ENCODE assay signal across 31 cellular contexts in the genomic region with DNA sequence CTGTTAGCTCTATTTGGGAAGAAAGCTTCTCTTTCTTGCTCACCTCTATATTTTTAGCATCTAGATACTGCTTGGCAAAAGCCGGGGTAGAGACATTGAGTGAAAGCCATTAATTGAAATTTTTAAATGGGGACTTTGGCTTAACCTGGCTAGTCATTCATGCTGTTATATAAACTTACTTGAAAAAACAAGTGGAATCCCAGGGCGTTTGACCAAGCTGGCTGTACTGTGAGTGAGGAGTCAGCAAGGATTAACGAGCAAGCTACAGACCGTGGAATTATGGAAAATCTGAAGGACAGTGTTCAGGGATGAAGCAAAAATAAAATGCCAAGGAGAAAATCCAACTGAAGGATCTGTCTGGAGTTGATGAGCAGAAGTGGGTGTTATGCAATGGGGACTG.
"Had no signal": no experiment of that assay in that cellular context is flagged by ENCODE, and none has a peak within 500 bp of the region (broad histone marks: within the 10 kb centered on the region; RNA-seq: fewer than 3 reads in every experiment).

No MANE protein-coding gene starts in this region.

- H3K36me3 Mint-ChIP-seq: activated naive CD4-positive, alpha-beta T cell treated with anti-CD3 and anti-CD28 coated beads, Interleukin-2, amount 50 U/mL, for 24 hours; activated naive CD8-positive, alpha-beta T cell treated with anti-CD3 and anti-CD28 coated beads for 36 hours; WTC11 had no signal

- H3K4me1 Mint-ChIP-seq: activated naive CD4-positive, alpha-beta T cell treated with anti-CD3 and anti-CD28 coated beads, Interleukin-2, amount 50 U/mL, for 24 hours; activated naive CD8-positive, alpha-beta T cell treated with anti-CD3 and anti-CD28 coated beads for 36 hours; activated naive CD8-positive, alpha-beta T cell treated with anti-CD3 and anti-CD28 coated beads, Interleukin-2, amount 50 U/mL, for 24 hours; endodermal cell; T-helper 17 cell had no signal

- H3K9me3 Mint-ChIP-seq: activated naive CD4-positive, alpha-beta T cell treated with anti-CD3 and anti-CD28 coated beads for 36 hours; activated naive CD4-positive, alpha-beta T cell treated with anti-CD3 and anti-CD28 coated beads, Interleukin-2, amount 50 U/mL, for 24 hours; activated naive CD8-positive, alpha-beta T cell treated with anti-CD3 and anti-CD28 coated beads, Interleukin-2, amount 50 U/mL, for 24 hours; activated T-helper 1 cell treated with anti-CD3 and anti-CD28 coated beads, Interleukin-12 subunit alpha, Interleukin-12 subunit beta, Interleukin-2, Interleukin-4 antibody, amounts not matched to agents 30 ng/mL and 10 ng/mL and 1 ng/mL, durations not matched to agents 14 hours and 24 hours and 36 hours; dendritic cell treated with granulocyte-macrophage colony-stimulating factor and Interleukin-4, amounts not matched to agents 40 ng/mL and 50 ng/mL, for 4 days; T-helper 2 cell treated with Interferon-gamma antibody and Interleukin-4, amounts not matched to agents 5 μg/mL and 100 μg/mL, for 36 hours had no signal

- H3K4me3 Mint-ChIP-seq: activated CD8-positive, alpha-beta T cell treated with anti-CD3 and anti-CD28 coated beads for 36 hours; activated naive CD4-positive, alpha-beta T cell treated with anti-CD3 and anti-CD28 coated beads for 36 hours; activated naive CD4-positive, alpha-beta T cell treated with anti-CD3 and anti-CD28 coated beads, Interleukin-2, amount 50 U/mL, for 24 hours; activated naive CD8-positive, alpha-beta T cell treated with anti-CD3 and anti-CD28 coated beads for 36 hours; activated naive CD8-positive, alpha-beta T cell treated with anti-CD3 and anti-CD28 coated beads, Interleukin-2, amount 50 U/mL, for 24 hours; activated T-helper 1 cell treated with anti-CD3 and anti-CD28 coated beads, Interleukin-12 subunit alpha, Interleukin-12 subunit beta, Interleukin-2, Interleukin-4 antibody, amounts not matched to agents 30 ng/mL and 10 ng/mL and 1 ng/mL, durations not matched to agents 14 hours and 24 hours and 36 hours; dendritic cell treated with granulocyte-macrophage colony-stimulating factor and Interleukin-4, amounts not matched to agents 40 ng/mL and 50 ng/mL, for 4 days; endodermal cell; T-helper 17 cell; T-helper 2 cell treated with Interferon-gamma antibody and Interleukin-4, amounts not matched to agents 5 μg/mL and 100 μg/mL, for 36 hours; WTC11 had no signal

- H3K27ac Mint-ChIP-seq: activated CD8-positive, alpha-beta T cell treated with anti-CD3 and anti-CD28 coated beads for 36 hours; activated naive CD4-positive, alpha-beta T cell treated with anti-CD3 and anti-CD28 coated beads for 36 hours; activated naive CD4-positive, alpha-beta T cell treated with anti-CD3 and anti-CD28 coated beads, Interleukin-2, amount 50 U/mL, for 24 hours; activated naive CD8-positive, alpha-beta T cell treated with anti-CD3 and anti-CD28 coated beads for 36 hours; activated naive CD8-positive, alpha-beta T cell treated with anti-CD3 and anti-CD28 coated beads, Interleukin-2, amount 50 U/mL, for 24 hours; activated T-helper 1 cell treated with anti-CD3 and anti-CD28 coated beads, Interleukin-12 subunit alpha, Interleukin-12 subunit beta, Interleukin-2, Interleukin-4 antibody, amounts not matched to agents 30 ng/mL and 10 ng/mL and 1 ng/mL, durations not matched to agents 14 hours and 24 hours and 36 hours; activated T-helper 2 cell treated with anti-CD3 and anti-CD28 coated beads, Interferon-gamma antibody, Interleukin-2, Interleukin-4, amounts not matched to agents 10 μg/mL and 5 μg/mL and 100 μg/mL, durations not matched to agents 14 hours and 24 hours and 36 hours; dendritic cell treated with granulocyte-macrophage colony-stimulating factor and Interleukin-4, amounts not matched to agents 40 ng/mL and 50 ng/mL, for 4 days; endodermal cell; T-helper 17 cell; T-helper 2 cell treated with Interferon-gamma antibody and Interleukin-4, amounts not matched to agents 5 μg/mL and 100 μg/mL, for 36 hours; WTC11 had no signal

- H3K27me3 Mint-ChIP-seq: activated CD8-positive, alpha-beta T cell treated with anti-CD3 and anti-CD28 coated beads for 36 hours; activated naive CD4-positive, alpha-beta T cell treated with anti-CD3 and anti-CD28 coated beads, Interleukin-2, amount 50 U/mL, for 24 hours; activated naive CD8-positive, alpha-beta T cell treated with anti-CD3 and anti-CD28 coated beads for 36 hours; activated naive CD8-positive, alpha-beta T cell treated with anti-CD3 and anti-CD28 coated beads, Interleukin-2, amount 50 U/mL, for 24 hours; dendritic cell treated with granulocyte-macrophage colony-stimulating factor and Interleukin-4, amounts not matched to agents 40 ng/mL and 50 ng/mL, for 4 days had no signal

- DNase-seq: activated CD4-positive, alpha-beta T cell treated with anti-CD3 and anti-CD28 coated beads for 1 hour; activated CD4-positive, alpha-beta T cell treated with anti-CD3 and anti-CD28 coated beads for 4 hours; activated CD4-positive, alpha-beta T cell treated with anti-CD3 and anti-CD28 coated beads, Interleukin-2, amount 50 U/mL, for 1 hour; activated CD4-positive, alpha-beta T cell treated with anti-CD3 and anti-CD28 coated beads, Interleukin-2, amount 50 U/mL, for 48 hours; activated CD8-positive, alpha-beta memory T cell treated with anti-CD3 and anti-CD28 coated beads for 24 hours; activated CD8-positive, alpha-beta T cell treated with anti-CD3 and anti-CD28 coated beads for 36 hours; activated effector memory CD4-positive, alpha-beta T cell treated with anti-CD3 and anti-CD28 coated beads, Interleukin-2, amount 50 U/mL, for 16 hours; activated naive CD4-positive, alpha-beta T cell treated with anti-CD3 and anti-CD28 coated beads for 36 hours; activated naive CD8-positive, alpha-beta T cell treated with anti-CD3 and anti-CD28 coated beads for 36 hours; activated naive CD8-positive, alpha-beta T cell treated with anti-CD3 and anti-CD28 coated beads, Interleukin-2, amount 50 U/mL, for 24 hours; activated T-cell treated with anti-CD3 and anti-CD28 coated beads, Interleukin-2, amount 50 U/mL, for 1 hour; activated T-cell treated with anti-CD3 and anti-CD28 coated beads, Interleukin-2, amount 50 U/mL, for 48 hours; adrenal gland; amygdala; aorta; body of pancreas; cerebellar nuclear complex; effector memory CD4-positive, alpha-beta T cell; endodermal cell; foreskin fibroblast; glutamatergic neuron; SW 1271; T-helper 1 cell; T-helper 17 cell; T1000 had no signal
